15 cellular contexts compared by ENCODE assay signal in genomic region chr10:132408823-132409666, GRCh38. TPM values are rescaled to one million over a fixed set of nuclear protein-coding genes. Genes with fewer than 3 reads are reported as not detected.
DNase-seq lines count a peak whose midpoint lies in the region; ATAC-seq and TF ChIP-seq lines count a peak whose summit lies in the region.
"Had no signal": no experiment of that assay in that cellular context is flagged by ENCODE, and none has a peak within 500 bp of the region (broad histone marks: within the 10 kb centered on the region; RNA-seq: fewer than 3 reads in every experiment).

No MANE protein-coding gene starts in this region.

- H3K9me3 ChIP-seq in effector memory CD4-positive, alpha-beta T cell (ENCODE audit: control insufficient read depth, low read length) = no peaks in the 10 kb centered on the region
- H3K9me3 ChIP-seq: gastrocnemius medialis had no signal

- peaks cover 3 to 17% (median 15%) of the 10 kb centered on the region in 3 donors for H3K27me3 Mint-ChIP-seq in immature natural killer cell (ENCODE audit: low read depth in 3 of 3)

- H3K9me3 Mint-ChIP-seq in immature natural killer cell = no peaks in the 10 kb centered on the region

- DNase-seq in COLO668 (lab: John Stamatoyannopoulos, UW; ENCODE audit: unreplicated experiment) (peak; percentile 75), immature natural killer cell (peak in 2 of 3 donors; percentile 55 to 62), renal cortical epithelial cell (ENCODE audit: low read depth) (peak; percentile 26), cerebellum (ENCODE audit: low spot score) (no peak)
- no peak for DNase-seq in stimulated activated CD4-positive, alpha-beta T cell treated with anti-CD3 and anti-CD28 coated beads, Interleukin-4, amount 100 ng/mL, for 24 hours
- DNase-seq in effector memory CD4-positive, alpha-beta T cell = no peak
- DNase-seq: activated CD4-positive, alpha-beta T cell treated with anti-CD3 and anti-CD28 coated beads for 4 hours; activated gamma-delta T cell treated with Interleukin-2 at 50 U/mL for 16 hours; gastrocnemius medialis; HCEC 1CT; MV-4-11; NCI-H69 had no signal

- H3K4me3 Mint-ChIP-seq in immature natural killer cell = peak overlapping the region; percentile 62 to 87 (median 72)

- H3K27ac Mint-ChIP-seq in immature natural killer cell = peak overlapping the region; percentile 23 to 88 (median 80)

- TF ChIP-seq CTCF in VCaP (conservative IDR thresholded peaks at IDR 0.05) = no peak

- peaks cover 20% of the 10 kb centered on the region for H3K36me3 ChIP-seq in effector memory CD4-positive, alpha-beta T cell (ENCODE audit: control insufficient read depth, insufficient read depth, low read length)

- peak overlapping the region; percentile 99 for H3K27ac ChIP-seq in VCaP
- no peak overlapping the region for H3K27ac ChIP-seq in effector memory CD4-positive, alpha-beta T cell (ENCODE audit: insufficient read depth, low read length, poor library complexity, severe bottlenecking)
- H3K27ac ChIP-seq: SK-N-MC had no signal

- ATAC-seq in HG02970 (IDR thresholded peaks at IDR 0.05; ENCODE audit: low FRiP score, unreplicated experiment) = no peak
- ATAC-seq: gastrocnemius medialis had no signal

- peaks cover 0 to 4% (median 4%) of the 10 kb centered on the region in 3 donors for H3K36me3 Mint-ChIP-seq in immature natural killer cell

- H3K4me1 Mint-ChIP-seq in immature natural killer cell = peaks cover 34 to 41% of the 10 kb centered on the region in 2 donors

- H3K4me3 ChIP-seq in effector memory CD4-positive, alpha-beta T cell (ENCODE audit: insufficient read depth, low read depth, low read length, poor library complexity, severe bottlenecking) = no peak overlapping the region
- H3K4me3 ChIP-seq: gastrocnemius medialis, SK-N-MC had no signal

- no peaks in the 10 kb centered on the region for H3K27me3 ChIP-seq in effector memory CD4-positive, alpha-beta T cell (replicated peaks; ENCODE audit: control insufficient read depth, insufficient read depth, low read length, poor library complexity, severe bottlenecking)
- H3K27me3 ChIP-seq: gastrocnemius medialis had no signal

- H3K4me1 ChIP-seq in effector memory CD4-positive, alpha-beta T cell (ENCODE audit: control insufficient read depth, insufficient read depth, low read length, poor library complexity, severe bottlenecking) = peaks cover 6% of the 10 kb centered on the region

RNA-seq across cellular contexts. Expression of gene PWWP2B, which starts 12.0 kb away (rescaled TPM):
- 1 to 10 TPM; 4.0 to 7.3 (median 4.3) TPM for polyA plus RNA-seq in immature natural killer cell
- total RNA-seq in renal cortical epithelial cell (11.1 and 18.9 TPM in 2 replicates), cerebellum (4.7 TPM)

Comparison
In these comparisons a context has a peak if more than half of its experiments do, and no peak if none do; other contexts are left out.
1. DNase-seq: peak in COLO668 (single experiment), immature natural killer cell (2 of 3) and renal cortical epithelial cell (single experiment); none in stimulated activated CD4-positive, alpha-beta T cell treated with anti-CD3 and anti-CD28 coated beads, Interleukin-4, amount 100 ng/mL, for 24 hours (single experiment), effector memory CD4-positive, alpha-beta T cell (0 of 3) and cerebellum (single experiment).